Comparison of ENCODE assay signal across 21 cellular contexts in genomic region chr9:68942790-68943189, GRCh38.
"Had no signal": no experiment of that assay in that cellular context is flagged by ENCODE, and none has a peak within 500 bp of the region (broad histone marks: within the 10 kb centered on the region; RNA-seq: fewer than 3 reads in every experiment).

No MANE protein-coding gene starts in this region.

- H3K27me3 ChIP-seq: esophagus muscularis mucosa, gastrocnemius medialis, left lung, right lobe of liver, suprapubic skin, thyroid gland had no signal

- H3K36me3 Mint-ChIP-seq: immature natural killer cell; stimulated activated effector memory CD8-positive, alpha-beta T cell treated with anti-CD3 and anti-CD28 coated beads, Interleukin-12 subunit alpha, Interleukin-12 subunit beta, amount 100 ng/mL, for 72 hours; type B pancreatic cell had no signal

- H3K4me3 ChIP-seq: esophagus muscularis mucosa, gastrocnemius medialis, left lung, lung, prostate gland, right lobe of liver, suprapubic skin, thyroid gland had no signal

- H3K27me3 Mint-ChIP-seq: naive B cell, type B pancreatic cell had no signal

- H3K27ac ChIP-seq: epithelial cell of prostate, esophagus muscularis mucosa, gastrocnemius medialis, left lung, parathyroid adenoma, prostate gland, right lobe of liver, suprapubic skin, thyroid gland had no signal

- H3K9ac ChIP-seq: parathyroid adenoma had no signal

- H3K4me1 ChIP-seq: left lung, parathyroid adenoma, prostate gland, right lobe of liver, suprapubic skin, thyroid gland had no signal

- H3K9me3 ChIP-seq: esophagus muscularis mucosa, gastrocnemius medialis, left lung, prostate gland, right lobe of liver, suprapubic skin, thyroid gland had no signal

- H3K79me2 ChIP-seq: parathyroid adenoma had no signal

- H3K4me3 Mint-ChIP-seq: immature natural killer cell; nephron; stimulated activated effector memory CD8-positive, alpha-beta T cell treated with anti-CD3 and anti-CD28 coated beads, Interleukin-12 subunit alpha, Interleukin-12 subunit beta, amount 100 ng/mL, for 72 hours; type B pancreatic cell had no signal

- H3K27ac Mint-ChIP-seq: immature natural killer cell; nephron; stimulated activated effector memory CD8-positive, alpha-beta T cell treated with anti-CD3 and anti-CD28 coated beads, Interleukin-12 subunit alpha, Interleukin-12 subunit beta, amount 100 ng/mL, for 72 hours; type B pancreatic cell had no signal

- H2AFZ ChIP-seq: parathyroid adenoma had no signal

- ATAC-seq: gastrocnemius medialis; left lung; right lobe of liver; stimulated activated effector memory CD8-positive, alpha-beta T cell treated with anti-CD3 and anti-CD28 coated beads, Interleukin-12 subunit alpha, Interleukin-12 subunit beta, amount 100 ng/mL, for 72 hours; stimulated activated naive CD8-positive, alpha-beta T cell treated with anti-CD3 and anti-CD28 coated beads, Interleukin-15, Interleukin-2, amounts not matched to agents 100 U/mL and 50 U/mL, for 24 hours had no signal

- H3K36me3 ChIP-seq: esophagus muscularis mucosa, gastrocnemius medialis, prostate gland, right lobe of liver, suprapubic skin, thyroid gland had no signal

- H3K9me3 Mint-ChIP-seq: immature natural killer cell; naive B cell; stimulated activated effector memory CD8-positive, alpha-beta T cell treated with anti-CD3 and anti-CD28 coated beads, Interleukin-12 subunit alpha, Interleukin-12 subunit beta, amount 100 ng/mL, for 72 hours; type B pancreatic cell had no signal

- DNase-seq: effector memory CD4-positive, alpha-beta T cell; gastrocnemius medialis; immature natural killer cell; left lung; mesenchymal stem cell; midbrain; naive B cell; right lobe of liver; stimulated activated CD4-positive, alpha-beta T cell treated with anti-CD3 and anti-CD28 coated beads, Interleukin-4, amount 100 ng/mL, for 1 hour; stimulated activated CD8-positive, alpha-beta memory T cell treated with anti-CD3 and anti-CD28 coated beads, Interleukin-4, amount 100 ng/mL, for 48 hours; stimulated activated naive CD8-positive, alpha-beta T cell treated with anti-CD3 and anti-CD28 coated beads, Interleukin-15, Interleukin-2, amounts not matched to agents 100 U/mL and 50 U/mL, for 24 hours; thyroid gland had no signal

- H3K4me1 Mint-ChIP-seq: immature natural killer cell had no signal
